9 cellular contexts compared by ENCODE assay signal in genomic region chr10:79202188-79203013, GRCh38.
DNase-seq lines count a peak whose midpoint lies in the region; ATAC-seq and TF ChIP-seq lines count a peak whose summit lies in the region.
"Had no signal": no experiment of that assay in that cellular context is flagged by ENCODE, and none has a peak within 500 bp of the region (broad histone marks: within the 10 kb centered on the region; RNA-seq: fewer than 3 reads in every experiment).

No MANE protein-coding gene starts in this region.

- H3K36me3 Mint-ChIP-seq in type B pancreatic cell = peaks cover 22% of the 10 kb centered on the region

- no peak for TF ChIP-seq POLR2A in right lobe of liver (IDR thresholded peaks at IDR 0.05)

- H3K9me3 ChIP-seq in A673 (ENCODE audit: low read depth, low read length, poor library complexity, severe bottlenecking) (no peaks in the 10 kb centered on the region), right lobe of liver (no peaks in the 10 kb centered on the region)

- H3K27me3 Mint-ChIP-seq in type B pancreatic cell = no peaks in the 10 kb centered on the region
- H3K27me3 Mint-ChIP-seq: central memory CD8-positive, alpha-beta T cell had no signal

- intact Hi-C loops in A673 (cut with micrococcal nuclease; ENCODE audit: unreplicated experiment) = loop anchor here (2.0 kb wide), 1 partner anchor 1156 kb away; no protein-coding TSS in a partner anchor
- intact Hi-C loops in right lobe of liver (cut with DNase I) = no loop called here

- H3K27ac ChIP-seq in A673 (ENCODE audit: low read depth, low read length, poor library complexity, severe bottlenecking) = no peak overlapping the region
- no peak overlapping the region for H3K27ac ChIP-seq in right lobe of liver

- H3K4me3 ChIP-seq in A673 (ENCODE audit: low read depth, low read length, poor library complexity, severe bottlenecking) (no peak overlapping the region), right lobe of liver (no peak overlapping the region)

- H3K27me3 ChIP-seq in A673 (replicated peaks; ENCODE audit: insufficient read depth, low read depth, low read length, poor library complexity) (no peaks in the 10 kb centered on the region), right lobe of liver (no peaks in the 10 kb centered on the region)

- peak; percentile 66 for DNase-seq in A673 (ENCODE audit: low spot score)
- peak; percentile 69 for DNase-seq in GM13976 (ENCODE audit: low spot score)
- peak; percentile 67 for DNase-seq in OCI-M1 (lab: John Stamatoyannopoulos, UW)
- DNase-seq in astrocyte of the hippocampus (ENCODE audit: low read depth, low spot score) = peak; percentile 66
- DNase-seq in right lobe of liver = no peak
- no peak for DNase-seq in type B pancreatic cell (ENCODE audit: extremely low spot score, unreplicated experiment)
- no peak for DNase-seq in NCI-H146 (lab: John Stamatoyannopoulos, UW)

- H3K27ac Mint-ChIP-seq in type B pancreatic cell = no peak overlapping the region

- POLR2A ChIA-PET in A673 (lab: Charles Lee; ENCODE audit: low non-redundant PET) = no interaction called here

- H3K36me3 ChIP-seq in A673 (ENCODE audit: insufficient read depth, low read length, poor library complexity, severe bottlenecking) (no peaks in the 10 kb centered on the region), right lobe of liver (peaks cover 0 to 10% (median 2%) of the 10 kb centered on the region in 4 donors)

- H3K9me3 Mint-ChIP-seq in type B pancreatic cell = no peaks in the 10 kb centered on the region
- H3K9me3 Mint-ChIP-seq: central memory CD8-positive, alpha-beta T cell had no signal

- WGBS in right lobe of liver (ENCODE audit: insufficient coverage, low coverage, low lambda C conversion rate, missing lambda C conversion rate) = 60% methylated on average over 4 of the region's 9 CpGs

- H3K4me3 Mint-ChIP-seq in type B pancreatic cell = no peak overlapping the region
- H3K4me3 Mint-ChIP-seq: central memory CD8-positive, alpha-beta T cell had no signal

- H3K4me1 Mint-ChIP-seq in type B pancreatic cell (ENCODE audit: unreplicated experiment) = peaks cover 23% of the 10 kb centered on the region
- H3K4me1 Mint-ChIP-seq: central memory CD8-positive, alpha-beta T cell had no signal

- BruUV-seq in A673 (replicated peaks; lab: Mats Ljungman, UMichigan) = no TSS peak

- ATAC-seq in right lobe of liver (peak; percentile 31 to 53 (median 44)), GM18867 (IDR thresholded peaks at IDR 0.05; ENCODE audit: unreplicated experiment) (no peak)

- in situ Hi-C loops in GM13976 (cut with MboI; ENCODE audit: low sequenced_read_pairs, unreplicated experiment) = no loop called here

- H3K4me1 ChIP-seq in A673 (ENCODE audit: insufficient read depth, low read length, poor library complexity, severe bottlenecking) (peaks cover 6% of the 10 kb centered on the region), right lobe of liver (peaks cover 0 to 7% (median 0%) of the 10 kb centered on the region in 4 donors)

- TF ChIP-seq CTCF in A673 (conservative IDR thresholded peaks at IDR 0.05; ENCODE audit: low read depth, low read length) (peak; percentile 72), GM13976 (IDR thresholded peaks at IDR 0.05; ENCODE audit: borderline replicate concordance, control extremely low read depth, extremely low read depth, insufficient read depth, missing control alignments) (peak; percentile 62), right lobe of liver (IDR thresholded peaks at IDR 0.05) (peak in 3 of 4 donors; percentile 18 to 39 (median 32)), type B pancreatic cell (conservative IDR thresholded peaks at IDR 0.05) (peak; percentile 73)

- CTCF ChIA-PET in A673 (lab: Charles Lee) = interaction anchor here (0.5 to 1.2 kb wide), 3 partner anchors 415 to 1153 kb away, joined by 3 to 16 read pairs (median 7); no protein-coding TSS in a partner anchor

Comparison
In these comparisons a context has a peak if more than half of its experiments do, and no peak if none do; other contexts are left out.
1. DNase-seq: peak in A673 (single experiment), GM13976 (single experiment), OCI-M1 (single experiment) and astrocyte of the hippocampus (single experiment); none in right lobe of liver (0 of 3), type B pancreatic cell (single experiment) and NCI-H146 (single experiment).
2. Peak in every context shown above with its lines, with median percentiles within 50 percentile points of each other: CTCF ChIP-seq.